ENCODE assay signal across 10 cellular contexts in genomic region chr2:62313433-62314227, GRCh38.
DNase-seq lines count a peak whose midpoint lies in the region; ATAC-seq, FAIRE-seq and TF ChIP-seq lines count a peak whose summit lies in the region.
"Had no signal": no experiment of that assay in that cellular context is flagged by ENCODE, and none has a peak within 500 bp of the region (broad histone marks: within the 10 kb centered on the region; RNA-seq: fewer than 3 reads in every experiment).

No MANE protein-coding gene starts in this region.

- H3K9me3 ChIP-seq in esophagus squamous epithelium, result no peaks in the 10 kb centered on the region

- TF ChIP-seq CTCF in esophagus squamous epithelium (IDR thresholded peaks at IDR 0.05), result no peak

- DNase-seq in GM12892 (ENCODE audit: insufficient read length), result no peak
- no peak for DNase-seq in middle frontal gyrus (ENCODE audit: extremely low spot score, low spot score)
- no peak for DNase-seq in esophagus squamous epithelium (lab: John Stamatoyannopoulos, UW)
- DNase-seq in caudate nucleus (lab: John Stamatoyannopoulos, UW), result no peak
- DNase-seq in islet precursor cell, result no peak

- H3K4me3 ChIP-seq in esophagus squamous epithelium, result no peak overlapping the region
- H3K4me3 ChIP-seq: cardiac muscle cell had no signal

- intact Hi-C loops in esophagus squamous epithelium (cut with DNase I), result no loop called here

- ATAC-seq in GM21390 (IDR thresholded peaks at IDR 0.05; ENCODE audit: unreplicated experiment) (peak; percentile 75), HG03442 (IDR thresholded peaks at IDR 0.05; ENCODE audit: unreplicated experiment) (peak; percentile 71)

- peaks cover 55% of the 10 kb centered on the region for H3K4me1 Mint-ChIP-seq in activated naive CD8-positive, alpha-beta T cell (ENCODE audit: low read depth)

- H3K4me3 Mint-ChIP-seq in activated naive CD8-positive, alpha-beta T cell, result peak overlapping the region; percentile 67

- WGBS in esophagus squamous epithelium, 2 donors, result 68 to 88% methylated on average over 3 of the region's 3 CpGs

- H3K36me3 Mint-ChIP-seq in activated naive CD8-positive, alpha-beta T cell, result no peaks in the 10 kb centered on the region

- H3K9me3 Mint-ChIP-seq in activated naive CD8-positive, alpha-beta T cell (ENCODE audit: low read depth), result no peaks in the 10 kb centered on the region

- H3K4me1 ChIP-seq in esophagus squamous epithelium, result peaks cover 0 to 17% (median 7%) of the 10 kb centered on the region in 3 donors

- H3K27me3 Mint-ChIP-seq in activated naive CD8-positive, alpha-beta T cell, result no peaks in the 10 kb centered on the region

- no peaks in the 10 kb centered on the region for H3K27me3 ChIP-seq in esophagus squamous epithelium
- H3K27me3 ChIP-seq: cardiac muscle cell had no signal

- peak overlapping the region; percentile 87 for H3K27ac Mint-ChIP-seq in activated naive CD8-positive, alpha-beta T cell

- TF ChIP-seq POLR2A in GM12892 (IDR thresholded peaks at IDR 0.05; ENCODE audit: low read depth, low read length) (no peak), esophagus squamous epithelium (IDR thresholded peaks at IDR 0.05) (no peak)

- no peak overlapping the region for H3K27ac ChIP-seq in esophagus squamous epithelium
- H3K27ac ChIP-seq in caudate nucleus (ENCODE audit: low read depth, low read length), result no peak overlapping the region
- H3K27ac ChIP-seq: cardiac muscle cell had no signal

- peak; percentile 82 for FAIRE-seq in GM12892 (lab: Jason Lieb, UNC)
- FAIRE-seq: islet of Langerhans had no signal

- H3K36me3 ChIP-seq in esophagus squamous epithelium, result no peaks in the 10 kb centered on the region
- H3K36me3 ChIP-seq: cardiac muscle cell had no signal
